ENCODE assay signal across 18 cellular contexts in genomic region chr18:26593365-26594320, GRCh38. TPM values are rescaled to one million over a fixed set of nuclear protein-coding genes. Genes with fewer than 3 reads are reported as not detected.
A peak's percentile ranks its signal among the peaks of the same experiment; 100 is the strongest.
DNase-seq lines count a peak whose midpoint lies in the region; ATAC-seq, FAIRE-seq and TF ChIP-seq lines count a peak whose summit lies in the region.
"Had no signal": no experiment of that assay in that cellular context is flagged by ENCODE, and none has a peak within 500 bp of the region (broad histone marks: within the 10 kb centered on the region; RNA-seq: fewer than 3 reads in every experiment).

No MANE protein-coding gene starts in this region.

- no peak overlapping the region for H3K4me2 ChIP-seq in HepG2 (ENCODE audit: low read depth, low read length)
- H3K4me2 ChIP-seq: KMS-11 had no signal

- H3K36me3 ChIP-seq in HepG2 (replicated peaks in 1 of 2; ENCODE audit: control insufficient read depth in 1 of 2, insufficient read depth in 2 of 2, low read length in 2 of 2) (no peaks in the 10 kb centered on the region), right lobe of liver (no peaks in the 10 kb centered on the region)

- H4K20me1 ChIP-seq in HepG2 (ENCODE audit: insufficient read depth, low read length), result no peaks in the 10 kb centered on the region

- POLR2A ChIA-PET in HepG2 (lab: Yijun Ruan, JAX), result no interaction called here

- in situ Hi-C loops in HepG2 (cut with HindIII; ENCODE audit: extremely low pct_ligation_motif_present, low pct_unique_long_range_greater_than_20kb), result no loop called here

- no peaks in the 10 kb centered on the region for H3K79me2 ChIP-seq in HepG2 (ENCODE audit: insufficient read depth, low read length)

- DNase-seq in HepG2 (ENCODE audit: low spot score) (no peak), right lobe of liver (no peak), foreskin keratinocyte (no peak), GOT3 (lab: John Stamatoyannopoulos, UW) (no peak), AG08395 (ENCODE audit: low spot score) (no peak)
- DNase-seq: ACHN; AML-193; Caco-2; CD4-positive, alpha-beta T cell; GDM1; H7 had no signal

- no peak for TF ChIP-seq CTCF in HepG2 (CRISPR knock-in tag; IDR thresholded peaks at IDR 0.05)
- no peak for TF ChIP-seq CTCF in right lobe of liver (IDR thresholded peaks at IDR 0.05)
- no peak for TF ChIP-seq CTCF in foreskin keratinocyte (conservative IDR thresholded peaks at IDR 0.05)

- no peak overlapping the region for H3K4me3 ChIP-seq in HepG2 (replicated peaks in 1 of 3; ENCODE audit: insufficient read depth in 1 of 3, low read depth in 2 of 3, low read length in 3 of 3)
- H3K4me3 ChIP-seq in right lobe of liver, result no peak overlapping the region

- no TSS peak for BruUV-seq in HepG2 (replicated peaks; lab: Mats Ljungman, UMichigan)

- H3K27me3 ChIP-seq in HepG2 (ENCODE audit: control insufficient read depth in 1 of 2, insufficient read depth in 2 of 2, low read length in 2 of 2), result 0 out of 5 replicates have a peak, but pooled peaks cover 0 to 6% of the 10 kb centered on the region in 2 experiments
- H3K27me3 ChIP-seq in right lobe of liver, result no peaks in the 10 kb centered on the region
- H3K27me3 ChIP-seq in foreskin keratinocyte, result peaks cover 9% of the 10 kb centered on the region

- intact Hi-C loops in HepG2 (cut with micrococcal nuclease; ENCODE audit: unreplicated experiment), result no loop called here
- intact Hi-C loops in right lobe of liver (cut with DNase I), result no loop called here

- ATAC-seq in HepG2, result no peak
- no peak for ATAC-seq in right lobe of liver
- ATAC-seq in foreskin keratinocyte, result peak; percentile 38
- ATAC-seq: HCT116 had no signal

- no peak overlapping the region for H2AFZ ChIP-seq in HepG2 (ENCODE audit: low read length)

- TF ChIP-seq RAD21 in HepG2 (CRISPR knock-in tag; IDR thresholded peaks at IDR 0.05), result no peak
- no peak for TF ChIP-seq RAD21 in Ishikawa (IDR thresholded peaks at IDR 0.05; ENCODE audit: low read depth)

- no peaks in the 10 kb centered on the region for H3K9me3 ChIP-seq in HepG2 (ENCODE audit: low read length)
- no peaks in the 10 kb centered on the region for H3K9me3 ChIP-seq in right lobe of liver
- H3K9me3 ChIP-seq: Caco-2 had no signal

- H3K27ac ChIP-seq in HepG2 (ENCODE audit: extremely low read length, insufficient read depth, low read length) (no peak overlapping the region), right lobe of liver (no peak overlapping the region), foreskin keratinocyte (no peak overlapping the region)
- H3K27ac ChIP-seq: C4-2B, KMS-11 had no signal

- no peak overlapping the region for H3K9ac ChIP-seq in HepG2 (ENCODE audit: insufficient read depth, low read depth, low read length)
- H3K9ac ChIP-seq: KMS-11 had no signal

- 3% methylated on average over 2 of the region's 2 CpGs for WGBS in HepG2 (ENCODE audit: low lambda C conversion rate)
- WGBS in right lobe of liver (ENCODE audit: insufficient coverage, low coverage, low lambda C conversion rate, missing lambda C conversion rate), result 38% methylated on average over 2 of the region's 2 CpGs

- CTCF ChIA-PET in HepG2 (lab: Yijun Ruan, JAX; ENCODE audit: low intra/inter-chr PET ratio, low total read pairs), result no interaction called here

- no peak for TF ChIP-seq EP300 in HepG2 (IDR thresholded peaks at IDR 0.05; ENCODE audit: low read depth in 2 of 2, low read length in 2 of 2)
- no peak for TF ChIP-seq EP300 in HepG2 (CRISPR knock-in tag; IDR thresholded peaks at IDR 0.05; ENCODE audit: borderline replicate concordance)
- no peak for TF ChIP-seq EP300 in Ishikawa (IDR thresholded peaks at IDR 0.05; ENCODE audit: borderline replicate concordance)

- TF ChIP-seq POLR2A in HepG2 (IDR thresholded peaks at IDR 0.05; ENCODE audit: insufficient read depth in 1 of 2, low read depth in 2 of 2, low read length in 2 of 2) (no peak), right lobe of liver (IDR thresholded peaks at IDR 0.05) (no peak)

- no peaks in the 10 kb centered on the region for H3K4me1 ChIP-seq in HepG2 (ENCODE audit: insufficient read depth, low read length)
- H3K4me1 ChIP-seq in right lobe of liver, result no peaks in the 10 kb centered on the region
- no peaks in the 10 kb centered on the region for H3K4me1 ChIP-seq in foreskin keratinocyte
- H3K4me1 ChIP-seq: Caco-2 had no signal

- no peak for FAIRE-seq in HepG2 (lab: Jason Lieb, UNC)
- FAIRE-seq: D721Med, GM12892, GM18507 had no signal

TF ChIP-seq in HepG2, 621 proteins besides CTCF, POLR2A, EP300 and RAD21:
- no peak for TF ChIP-seq KMT2A (CRISPR knock-in tag; IDR thresholded peaks at IDR 0.05)
- TF ChIP-seq CREM (IDR thresholded peaks at IDR 0.05), result no peak
- no peak for TF ChIP-seq CREM (CRISPR knock-in tag; IDR thresholded peaks at IDR 0.05)
- 0 out of 2 replicates have a peak, but pooled peaks have one; percentile 39 for TF ChIP-seq TRIM22 (IDR thresholded peaks at IDR 0.05)
- TF ChIP-seq ZNF776 (CRISPR knock-in tag; IDR thresholded peaks at IDR 0.05), result no peak

TF ChIP-seq in Ishikawa, 13 proteins besides CTCF, POLR2A, EP300 and RAD21:
- TF ChIP-seq REST (IDR thresholded peaks at IDR 0.05; ENCODE audit: low read depth), result peak; percentile 63
- TF ChIP-seq YY1 (IDR thresholded peaks at IDR 0.05; ENCODE audit: low read depth), result no peak

RNA-seq across cellular contexts. Expression of gene KCTD1, which starts 45.3 kb away (rescaled TPM):
- total RNA-seq in HepG2 (2016; rRNA removed; fragmentation: Illumina TruSeq; extraction: Trizol) (4.5 and 6.8 TPM in 2 replicates), right lobe of liver (1 to 10 TPM; 2.9 to 6.8 (median 4.8) TPM), foreskin keratinocyte (46.6 and 50.5 TPM in 2 replicates)
- total RNA-seq in HepG2 (2016; cell fraction: cytosol; rRNA removed; fragmentation: Illumina TruSeq; extraction: Trizol; ENCODE audit: low read depth), result 1.2 and 1.3 TPM in 2 replicates
- 4.7 and 5.9 TPM in 2 replicates for total RNA-seq in HepG2 (2016; cell fraction: insoluble cytoplasmic fraction; rRNA removed; fragmentation: Illumina TruSeq; extraction: Trizol)
- total RNA-seq in HepG2 (2016; cell fraction: membrane; rRNA removed; fragmentation: Illumina TruSeq; extraction: Trizol), result 3.6 TPM in 2 replicates
- 5.6 and 7.3 TPM in 2 replicates for total RNA-seq in HepG2 (2016; cell fraction: nucleus; rRNA removed; fragmentation: Illumina TruSeq; extraction: Trizol)
- polyA plus RNA-seq in HepG2 (2011; rRNA removed) (2.5 and 2.7 TPM in 2 replicates), foreskin keratinocyte (33.7 and 34.9 TPM in 2 replicates)
- 1.6 and 2.1 TPM in 2 replicates for polyA plus RNA-seq in HepG2 (2011; cell fraction: cytosol; rRNA removed)
- 5.0 and 6.6 TPM in 2 replicates for polyA plus RNA-seq in HepG2 (2011; cell fraction: nucleus; rRNA removed)
- polyA plus RNA-seq in HepG2 (2012), result 3.6 and 4.4 TPM in 2 replicates
- polyA plus RNA-seq in HepG2 (2016; cell fraction: cytosol; fragmentation: Illumina TruSeq; extraction: Trizol; ENCODE audit: low read depth), result 0.93 and 1.1 TPM in 2 replicates
- 4.7 and 7.0 TPM in 2 replicates for polyA plus RNA-seq in HepG2 (2016; cell fraction: insoluble cytoplasmic fraction; fragmentation: Illumina TruSeq; extraction: Trizol; ENCODE audit: low read depth)
- polyA plus RNA-seq in HepG2 (2016; cell fraction: membrane; fragmentation: Illumina TruSeq; extraction: Trizol; ENCODE audit: low read depth), result 2.7 and 2.9 TPM in 2 replicates
- 5.4 and 5.7 TPM in 2 replicates for polyA plus RNA-seq in HepG2 (2016; cell fraction: nucleus; fragmentation: Illumina TruSeq; extraction: Trizol; ENCODE audit: insufficient read depth, low read depth)
- 10.7 and 12.3 TPM in 2 replicates for polyA minus RNA-seq in HepG2 (2011; rRNA and poly(A)+ RNA removed; ENCODE audit: low replicate concordance)
- 3.1 and 4.3 TPM in 2 replicates for polyA minus RNA-seq in HepG2 (2011; cell fraction: cytosol; rRNA and poly(A)+ RNA removed)
- polyA minus RNA-seq in HepG2 (2011; cell fraction: nucleus; rRNA and poly(A)+ RNA removed), result 16.1 and 17.7 TPM in 2 replicates
